In genomic region chr18:48949051-48949605, GRCh38 we compare ENCODE assay signal across 8 cellular contexts. TPM values are rescaled to one million over a fixed set of nuclear protein-coding genes. Genes with fewer than 3 reads are reported as not detected.
DNase-seq lines count a peak whose midpoint lies in the region; ATAC-seq and TF ChIP-seq lines count a peak whose summit lies in the region.

No MANE protein-coding gene starts in this region.

- peak overlapping the region in 1 of 2 experiments; percentile 70 for H3K23ac ChIP-seq in mesenchymal stem cell (ENCODE audit: low read length in 2 of 2)

- no peak for TF ChIP-seq EP300 in transverse colon (IDR thresholded peaks at IDR 0.05; ENCODE audit: low read depth)

- no peak overlapping the region for H2AK5ac ChIP-seq in mesenchymal stem cell (ENCODE audit: low read length, severe bottlenecking)

- H3K4me3 ChIP-seq in mesenchymal stem cell (ENCODE audit: insufficient read depth in 1 of 2, low read depth in 1 of 2, low read length in 2 of 2): peak overlapping the region; percentile 73 to 84
- H3K4me3 ChIP-seq in transverse colon: peak overlapping the region; percentile 71 to 92 (median 78)

- peak overlapping the region; percentile 95 to 99 for H3K18ac ChIP-seq in mesenchymal stem cell (ENCODE audit: low read depth in 1 of 2, low read length in 2 of 2)

- peak overlapping the region; percentile 23 to 46 for H2BK12ac ChIP-seq in mesenchymal stem cell (ENCODE audit: low read length in 2 of 2)

- H2BK120ac ChIP-seq in mesenchymal stem cell (ENCODE audit: low read depth, low read length): peak overlapping the region; percentile 94

- peak overlapping the region; percentile 4 for H2BK15ac ChIP-seq in mesenchymal stem cell (ENCODE audit: low read depth, poor library complexity, severe bottlenecking)

- H3K27ac ChIP-seq in mesenchymal stem cell (ENCODE audit: low read length, poor library complexity, severe bottlenecking) (peak overlapping the region; percentile 74), transverse colon (peak overlapping the region; percentile 98 to 100 (median 98))

- H4K8ac ChIP-seq in mesenchymal stem cell (ENCODE audit: low read length): peak overlapping the region; percentile 71

- no peak overlapping the region for H2AFZ ChIP-seq in mesenchymal stem cell (ENCODE audit: low read depth, low read length)

- H3K36me3 ChIP-seq in mesenchymal stem cell (ENCODE audit: control insufficient read depth in 1 of 2, insufficient read depth in 2 of 2, low read depth in 1 of 2, low read length in 2 of 2): peaks cover 33 to 53% of the 10 kb centered on the region in 2 experiments
- no peaks in the 10 kb centered on the region for H3K36me3 ChIP-seq in transverse colon

- no peaks in the 10 kb centered on the region for H3K79me1 ChIP-seq in mesenchymal stem cell (replicated peaks; ENCODE audit: low read length, poor library complexity, severe bottlenecking)

- peaks cover 18% of the 10 kb centered on the region for H3K4me1 ChIP-seq in mesenchymal stem cell (ENCODE audit: control insufficient read depth, insufficient read depth, low read depth, low read length)
- peaks cover 21 to 52% (median 49%) of the 10 kb centered on the region in 4 donors for H3K4me1 ChIP-seq in transverse colon

- no peaks in the 10 kb centered on the region for H3K27me3 ChIP-seq in mesenchymal stem cell (ENCODE audit: control insufficient read depth in 1 of 2, insufficient read depth in 1 of 2, low read length in 2 of 2)
- no peaks in the 10 kb centered on the region for H3K27me3 ChIP-seq in transverse colon

- no peak for ATAC-seq in HG02759 (IDR thresholded peaks at IDR 0.05; ENCODE audit: unreplicated experiment)

- peak; percentile 41 to 42 for DNase-seq in stimulated activated CD4-positive, alpha-beta T cell treated with anti-CD3 and anti-CD28 coated beads, Interleukin-2, amount 100 ng/mL, for 24 hours
- no peak for DNase-seq in stimulated activated CD4-positive, alpha-beta T cell treated with anti-CD3 and anti-CD28 coated beads, Interleukin-1b, Interleukin-23, amount 100 ng/mL, for 48 hours
- DNase-seq in SKM-1 (lab: John Stamatoyannopoulos, UW; ENCODE audit: unreplicated experiment) (peak; percentile 40), cerebellar cortex (ENCODE audit: low spot score) (peak; percentile 47), mesenchymal stem cell (peak; percentile 64), transverse colon (peak; percentile 82), SHP77 (lab: John Stamatoyannopoulos, UW) (no peak)

- peak overlapping the region; percentile 24 to 89 for H3K4ac ChIP-seq in mesenchymal stem cell (ENCODE audit: low read depth in 1 of 2, low read length in 2 of 2)

- peak overlapping the region; percentile 95 for H3K9ac ChIP-seq in mesenchymal stem cell (ENCODE audit: low read length)

- H2BK5ac ChIP-seq in mesenchymal stem cell (ENCODE audit: low read depth, low read length, poor library complexity, severe bottlenecking): peak overlapping the region; percentile 85

- intact Hi-C loops in transverse colon (cut with DNase I; ENCODE audit: low total_unique reads): loop anchor here (10.0 kb wide), 1 partner anchor 164 kb away; no protein-coding TSS in a partner anchor

- H3K14ac ChIP-seq in mesenchymal stem cell (ENCODE audit: low read length in 2 of 2): peak overlapping the region in 1 of 2 experiments; percentile 51

- no peak for TF ChIP-seq POLR2A in transverse colon (IDR thresholded peaks at IDR 0.05)

- TF ChIP-seq CTCF in transverse colon (IDR thresholded peaks at IDR 0.05): no peak

- WGBS in mesenchymal stem cell: under 1% methylated on average over 27 of the region's 27 CpGs
- 0% methylated on average over 9 to 27 of the region's 27 CpGs for WGBS in transverse colon (ENCODE audit: low coverage in 1 of 2), 2 donors

- H3K4me2 ChIP-seq in mesenchymal stem cell (ENCODE audit: low read length, poor library complexity, severe bottlenecking): peak overlapping the region; percentile 79

- in situ Hi-C loops in transverse colon (cut with MboI; ENCODE audit: low pct_ligation_motif_present in 1 of 4, low pct_unique_long_range_greater_than_20kb in 1 of 4, low sequenced_read_pairs in 3 of 4): no loop called here

- H4K91ac ChIP-seq in mesenchymal stem cell (ENCODE audit: low read length): peak overlapping the region; percentile 70

- H3K9me3 ChIP-seq in mesenchymal stem cell (ENCODE audit: control insufficient read depth, low read length) (no peaks in the 10 kb centered on the region), transverse colon (no peaks in the 10 kb centered on the region)

RNA-seq across cellular contexts. Expression of gene SMAD7, which starts 1.6 kb away (rescaled TPM):
- polyA plus RNA-seq in mesenchymal stem cell (2013, experiment 1 of 2): 9.6 TPM
- 9.9 TPM for polyA plus RNA-seq in mesenchymal stem cell (2013, experiment 2 of 2)
- total RNA-seq in transverse colon: 100 to 1,000 TPM in 1 of 4 donors, 10 to 100 TPM in 3; 76.0 to 199 (median 77.1) TPM

Comparison
In these comparisons a context has a peak if more than half of its experiments do, and no peak if none do; other contexts are left out.
1. DNase-seq: peak in stimulated activated CD4-positive, alpha-beta T cell treated with anti-CD3 and anti-CD28 coated beads, Interleukin-2, amount 100 ng/mL, for 24 hours (2 of 2), SKM-1 (single experiment), cerebellar cortex (single experiment), mesenchymal stem cell (single experiment) and transverse colon (single experiment); none in stimulated activated CD4-positive, alpha-beta T cell treated with anti-CD3 and anti-CD28 coated beads, Interleukin-1b, Interleukin-23, amount 100 ng/mL, for 48 hours (single experiment) and SHP77 (0 of 2).